Comparison of ENCODE assay signal across 1 cellular context in the genomic region with DNA sequence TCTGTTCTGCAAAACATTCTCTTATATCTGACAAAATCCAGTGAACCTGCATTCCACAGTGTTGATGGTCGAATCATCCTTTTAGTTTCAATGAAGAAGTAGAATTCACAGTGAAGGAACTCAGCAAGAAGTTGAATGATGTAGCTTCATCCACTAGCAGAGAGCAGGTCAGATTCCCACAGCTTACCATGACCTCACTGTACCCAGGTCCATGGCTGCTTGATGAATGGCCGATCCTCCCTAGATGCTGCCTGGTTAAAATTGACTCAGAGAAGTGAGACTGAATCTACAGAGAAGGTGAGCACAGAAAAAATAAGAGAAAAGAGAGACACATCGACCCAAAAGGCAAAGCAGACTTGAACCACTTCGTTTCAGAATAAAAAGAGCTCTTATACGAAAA.
TF ChIP-seq lines count a peak whose summit lies in the region.

No MANE protein-coding gene starts in this region.

TF ChIP-seq in IMR-90, 13 proteins besides CTCF, POLR2A, EP300 and RAD21:
- TF ChIP-seq ELK1 (IDR thresholded peaks at IDR 0.05; ENCODE audit: borderline replicate concordance, low read depth, low read length) (no peak), BHLHE40 (IDR thresholded peaks at IDR 0.05; ENCODE audit: low read depth, low read length) (no peak), FOS (IDR thresholded peaks at IDR 0.05; ENCODE audit: low read depth, low read length) (no peak), RCOR1 (IDR thresholded peaks at IDR 0.05; ENCODE audit: insufficient replicate concordance, low read length) (no peak), RFX5 (IDR thresholded peaks at IDR 0.05; ENCODE audit: low read depth, low read length) (no peak), MXI1 (IDR thresholded peaks at IDR 0.05; ENCODE audit: borderline replicate concordance, low read depth, low read length) (no peak), SMC3 (IDR thresholded peaks at IDR 0.05; ENCODE audit: low read depth, low read length) (no peak), MAZ (IDR thresholded peaks at IDR 0.05; ENCODE audit: borderline replicate concordance, low read depth, low read length) (no peak), NFE2L2 (IDR thresholded peaks at IDR 0.05; ENCODE audit: low read depth, low read length) (no peak)
- TF ChIP-seq, protein P1, sequence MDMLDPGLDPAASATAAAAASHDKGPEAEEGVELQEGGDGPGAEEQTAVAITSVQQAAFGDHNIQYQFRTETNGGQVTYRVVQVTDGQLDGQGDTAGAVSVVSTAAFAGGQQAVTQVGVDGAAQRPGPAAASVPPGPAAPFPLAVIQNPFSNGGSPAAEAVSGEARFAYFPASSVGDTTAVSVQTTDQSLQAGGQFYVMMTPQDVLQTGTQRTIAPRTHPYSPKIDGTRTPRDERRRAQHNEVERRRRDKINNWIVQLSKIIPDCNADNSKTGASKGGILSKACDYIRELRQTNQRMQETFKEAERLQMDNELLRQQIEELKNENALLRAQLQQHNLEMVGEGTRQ (IDR thresholded peaks at IDR 0.05; ENCODE audit: low read depth, low read length) = no peak
